ENCODE assay signal across 15 cellular contexts in the genomic region with DNA sequence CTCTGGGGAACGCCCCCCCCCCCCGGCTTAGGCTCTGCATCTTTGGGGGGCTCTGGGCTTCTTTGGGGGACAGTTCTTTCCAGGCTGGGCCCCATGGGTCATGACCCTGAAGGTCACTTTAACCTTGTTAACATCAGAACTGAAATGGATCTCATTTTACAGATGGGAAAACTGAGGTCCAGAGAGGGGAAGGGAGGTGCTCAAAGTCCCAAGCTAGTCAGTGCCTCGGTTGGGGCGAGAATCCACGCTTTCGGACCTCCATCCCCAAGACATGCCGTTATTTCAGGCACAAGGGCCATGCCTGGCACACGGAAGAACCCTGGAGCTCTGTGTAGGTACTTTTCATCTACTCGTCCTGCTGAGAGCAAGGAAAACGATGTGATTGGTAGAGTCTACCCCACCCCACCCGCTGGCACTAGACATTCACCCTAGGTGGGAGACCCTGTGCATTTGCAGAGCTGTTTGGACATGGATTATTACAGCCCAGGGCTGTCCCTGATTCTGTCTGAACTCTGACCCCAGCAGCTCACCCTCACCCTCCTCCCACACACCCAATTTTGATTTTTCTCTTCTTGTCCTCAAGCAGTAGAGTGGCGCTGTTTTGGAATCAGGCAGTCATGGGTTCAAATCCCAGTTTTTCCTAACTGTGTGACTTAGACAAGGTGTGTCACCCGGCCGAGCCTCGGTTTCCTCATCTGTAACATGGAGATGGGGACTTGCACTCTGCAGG.
"Had no signal": no experiment of that assay in that cellular context is flagged by ENCODE, and none has a peak within 500 bp of the region (broad histone marks: within the 10 kb centered on the region; RNA-seq: fewer than 3 reads in every experiment).

No MANE protein-coding gene starts in this region.

- H3K9me3 Mint-ChIP-seq: nephron had no signal

- H3K4me3 ChIP-seq: heart left ventricle, pancreas, smooth muscle cell, thyroid gland, upper lobe of left lung had no signal

- H3K4me3 Mint-ChIP-seq: nephron had no signal

- ATAC-seq: esophagus mucosa, heart left ventricle, pancreas, right cardiac atrium had no signal

- H3K4me1 ChIP-seq: heart left ventricle, pancreas, thyroid gland, upper lobe of left lung had no signal

- H3K27me3 ChIP-seq: heart left ventricle, pancreas, thyroid gland, upper lobe of left lung had no signal

- H3K4me2 ChIP-seq: smooth muscle cell had no signal

- H3K36me3 ChIP-seq: heart left ventricle, pancreas, thyroid gland, upper lobe of left lung had no signal

- DNase-seq: effector memory CD4-positive, alpha-beta T cell; heart left ventricle; hippocampal formation; mesendoderm; naive B cell; pancreas; right cardiac atrium; stimulated activated CD4-positive, alpha-beta T cell treated with anti-CD3 and anti-CD28 coated beads, Interleukin-2, amount 100 ng/mL, for 48 hours; stimulated activated naive CD4-positive, alpha-beta T cell treated with Interleukin-2 at 50 U/mL for 16 hours; thyroid gland; upper lobe of left lung had no signal

- H3K27me3 Mint-ChIP-seq: naive B cell had no signal

- H3K27ac ChIP-seq: heart left ventricle, pancreas, thyroid gland, upper lobe of left lung had no signal

- H3K27ac Mint-ChIP-seq: nephron, progenitor cell of endocrine pancreas had no signal

- H3K9me3 ChIP-seq: heart left ventricle, pancreas, thyroid gland, upper lobe of left lung had no signal
